10 cellular contexts compared by ENCODE assay signal in the genomic region with DNA sequence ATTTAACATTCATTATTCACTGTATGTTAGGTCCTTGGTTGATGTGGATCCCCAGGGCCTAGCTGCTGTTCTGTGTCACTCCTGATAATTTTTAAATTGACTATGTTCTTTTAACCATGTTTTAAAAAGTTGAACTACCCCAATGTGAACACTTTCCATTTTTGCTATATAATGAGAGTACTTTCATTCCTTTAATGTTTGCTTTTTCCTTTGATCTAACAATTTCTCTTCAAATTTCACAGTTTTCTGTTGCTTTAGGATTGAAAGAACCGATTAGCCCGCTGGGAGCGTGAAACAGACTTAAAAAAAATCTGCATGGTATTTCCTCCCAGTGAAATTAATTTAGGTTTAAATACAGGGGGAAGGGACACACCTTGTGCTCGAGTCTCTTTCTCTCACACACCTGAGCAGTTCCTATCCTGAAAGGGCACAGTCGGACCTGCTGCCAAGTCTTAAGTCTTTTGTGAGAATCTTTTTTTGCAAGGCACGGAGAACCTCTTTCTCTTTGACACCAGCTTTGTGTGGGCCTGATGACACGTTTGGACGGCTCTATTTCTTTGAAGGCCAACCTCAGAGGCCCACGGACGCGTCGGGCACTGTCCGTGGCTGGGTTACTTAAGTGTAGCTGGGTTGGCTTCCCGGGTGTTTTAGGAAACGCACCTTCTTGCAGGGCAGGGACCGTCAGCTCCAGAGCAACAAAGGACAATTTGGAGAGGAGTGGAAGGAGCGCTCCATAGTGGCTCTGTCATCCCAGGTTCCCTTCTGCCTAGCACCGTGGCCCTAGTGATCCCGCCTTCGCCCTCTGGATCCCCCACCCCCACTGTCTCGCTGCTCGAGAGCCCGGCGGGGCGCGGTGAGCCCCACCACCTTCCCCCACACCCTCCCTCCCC. TPM values are rescaled to one million over a fixed set of nuclear protein-coding genes. Genes with fewer than 3 reads are reported as not detected.
DNase-seq lines count a peak whose midpoint lies in the region; ATAC-seq and TF ChIP-seq lines count a peak whose summit lies in the region.
"Had no signal": no experiment of that assay in that cellular context is flagged by ENCODE, and none has a peak within 500 bp of the region (broad histone marks: within the 10 kb centered on the region; RNA-seq: fewer than 3 reads in every experiment).

No MANE protein-coding gene starts in this region.

- TF ChIP-seq CTCF in dorsolateral prefrontal cortex (IDR thresholded peaks at IDR 0.05 in 54 of 56, conservative IDR thresholded peaks at IDR 0.05 in 2 of 56; ENCODE audit: low read depth in 1 of 56, partially characterized antibody in 56 of 56) = peak in 1 of 56 donors; percentile 10

- H3K4me3 ChIP-seq in dorsolateral prefrontal cortex = peak overlapping the region; percentile 48 to 94 (median 80)

- H3K27me3 Mint-ChIP-seq in naive thymus-derived CD8-positive, alpha-beta T cell = peaks cover 17 to 43% (median 28%) of the 10 kb centered on the region in 5 donors

- H3K9me3 Mint-ChIP-seq in naive thymus-derived CD8-positive, alpha-beta T cell = no peaks in the 10 kb centered on the region

- H3K27ac ChIP-seq in dorsolateral prefrontal cortex = peak overlapping the region in 51 of 59 donors; percentile 39 to 97 (median 85)
- H3K27ac ChIP-seq: SJSA1 had no signal

- peak overlapping the region in 1 of 10 donors; percentile 40 for H3K27ac Mint-ChIP-seq in naive thymus-derived CD8-positive, alpha-beta T cell

- no peak for ATAC-seq in naive thymus-derived CD8-positive, alpha-beta T cell
- ATAC-seq in GM21360 (IDR thresholded peaks at IDR 0.05; ENCODE audit: unreplicated experiment) = no peak

- no peaks in the 10 kb centered on the region for H3K36me3 Mint-ChIP-seq in naive thymus-derived CD8-positive, alpha-beta T cell

- peak overlapping the region; percentile 26 to 78 (median 66) for H3K4me3 Mint-ChIP-seq in naive thymus-derived CD8-positive, alpha-beta T cell

- H3K4me1 Mint-ChIP-seq in naive thymus-derived CD8-positive, alpha-beta T cell = peaks cover 15 to 34% (median 25%) of the 10 kb centered on the region in 4 donors

- intact Hi-C loops in dorsolateral prefrontal cortex (cut with DNase I) = loop anchor here (2.0 to 10.0 kb wide), 3 partner anchors 81 to 291 kb away; no protein-coding TSS in a partner anchor

- POLR2A ChIA-PET in naive thymus-derived CD8-positive, alpha-beta T cell (lab: Charles Lee) = no interaction called here

- peak; percentile 16 for DNase-seq in Ammon's horn (ENCODE audit: low spot score)
- DNase-seq in HuH-7 (ENCODE audit: low spot score) = peak; percentile 34
- peak in 3 of 10 donors; percentile 16 to 49 (median 43) for DNase-seq in dorsolateral prefrontal cortex
- no peak for DNase-seq in naive thymus-derived CD8-positive, alpha-beta T cell
- DNase-seq in cortex of kidney (lab: John Stamatoyannopoulos, UW) = no peak
- DNase-seq in NCI-H524 treated with DMSO at 0.1 percent for 48 hours (lab: John Stamatoyannopoulos, UW) = no peak
- no peak for DNase-seq in COR-L47 (lab: John Stamatoyannopoulos, UW)
- DNase-seq: effector CD4-positive, alpha-beta T cell had no signal

- peaks cover 0 to 15% (median 0%) of the 10 kb centered on the region in 45 donors for H3K27me3 ChIP-seq in dorsolateral prefrontal cortex

RNA-seq across cellular contexts. Expression of gene CHN2, which starts 1.0 kb away (rescaled TPM):
- 100 to 1,000 TPM in 5 of 120 experiments, 10 to 100 TPM in 115; 22.0 to 143 (median 61.3) TPM for total RNA-seq in dorsolateral prefrontal cortex
- 1 to 10 TPM; 1.5 to 2.2 TPM for total RNA-seq in naive thymus-derived CD8-positive, alpha-beta T cell
- polyA plus RNA-seq in naive thymus-derived CD8-positive, alpha-beta T cell = 10 to 100 TPM in 1 of 3 donors, 1 to 10 TPM in 1, under 1 TPM in 1; 0.90 to 11.1 (median 1.0) TPM

RNA-seq across cellular contexts. Expression of gene CPVL, which starts 47.2 kb away (rescaled TPM):
- 10 to 100 TPM in 48 of 120 experiments, 1 to 10 TPM in 72; 1.1 to 20.6 (median 8.7) TPM for total RNA-seq in dorsolateral prefrontal cortex
- 1 to 10 TPM in 1 of 2 experiments, under 1 TPM in 1; 0.70 to 1.4 TPM for total RNA-seq in naive thymus-derived CD8-positive, alpha-beta T cell
- 1 to 10 TPM in 1 of 3 donors, under 1 TPM in 1, not detected in 1; 0.84 to 1.1 TPM for polyA plus RNA-seq in naive thymus-derived CD8-positive, alpha-beta T cell

Comparison
In these comparisons a context has a peak if more than half of its experiments do, and no peak if none do; other contexts are left out.
1. DNase-seq: peak in Ammon's horn (single experiment) and HuH-7 (single experiment); none in naive thymus-derived CD8-positive, alpha-beta T cell (0 of 10), cortex of kidney (single experiment), NCI-H524 treated with DMSO at 0.1 percent for 48 hours (single experiment) and COR-L47 (single experiment).
2. RNA of gene CHN2, which starts 1.0 kb away (total RNA-seq): 22.0 to 143 TPM in dorsolateral prefrontal cortex; 1.5 to 2.2 TPM in naive thymus-derived CD8-positive, alpha-beta T cell; every median in the first group is over 4 times any median in the second.